8 cellular contexts compared by ENCODE assay signal in genomic region chr5:69492391-69493234, GRCh38.
DNase-seq lines count a peak whose midpoint lies in the region; ATAC-seq and FAIRE-seq lines count a peak whose summit lies in the region.

TSS of gene OCLN (plus strand) at chr5:69492790. CDS start at chr5:69504245, 11,455 bp downstream.

- H3K27ac ChIP-seq in BLaER1 (no peak within 1 kb of the TSS), layer of hippocampus (ENCODE audit: low read depth, low read length) (peak within 1 kb of the TSS; percentile 38)

- H3K4me3 Mint-ChIP-seq in central memory CD8-positive, alpha-beta T cell: peak within 1 kb of the TSS; percentile 58

- H3K9me3 Mint-ChIP-seq in central memory CD8-positive, alpha-beta T cell: no peaks in the 10 kb centered on the region

- peaks cover 19% of the 10 kb centered on the region for H3K4me1 ChIP-seq in BLaER1

- ATAC-seq in GM19043 (IDR thresholded peaks at IDR 0.05; ENCODE audit: low read depth, unreplicated experiment): peak; percentile 51
- peak; percentile 24 for ATAC-seq in central memory CD8-positive, alpha-beta T cell (replicated peaks; ENCODE audit: extremely low read depth, poor library complexity, severe bottlenecking)

- H3K36me3 ChIP-seq in BLaER1: no peaks in the 10 kb centered on the region

- H4K20me1 ChIP-seq in BLaER1: peaks cover 24% of the 10 kb centered on the region; the same call in 1 of the 2 replicates

- FAIRE-seq in HTR-8/SVneo (lab: Jason Lieb, UNC): no peak

- H3K4me3 ChIP-seq in BLaER1: peak within 1 kb of the TSS; percentile 69

- H3K36me3 Mint-ChIP-seq in central memory CD8-positive, alpha-beta T cell (ENCODE audit: insufficient read depth): peaks cover 2% of the 10 kb centered on the region

- H3K4me1 Mint-ChIP-seq in central memory CD8-positive, alpha-beta T cell: peaks cover 6% of the 10 kb centered on the region

- H3K4me2 ChIP-seq in BLaER1: peak within 1 kb of the TSS; percentile 98

- peak within 1 kb of the TSS; percentile 51 for H3K9ac ChIP-seq in BLaER1

- peaks cover 82% of the 10 kb centered on the region for H3K27me3 Mint-ChIP-seq in central memory CD8-positive, alpha-beta T cell

- no peaks in the 10 kb centered on the region for H3K9me3 ChIP-seq in BLaER1

- no peak within 1 kb of the TSS for H3K27ac Mint-ChIP-seq in central memory CD8-positive, alpha-beta T cell (ENCODE audit: low read depth)

- peaks cover 51% of the 10 kb centered on the region for H3K27me3 ChIP-seq in BLaER1
- H3K27me3 ChIP-seq in layer of hippocampus (ENCODE audit: control insufficient read depth, insufficient read depth, low read length): no peaks in the 10 kb centered on the region

- peak; percentile 80 for DNase-seq in HTR-8/SVneo (ENCODE audit: insufficient read length, low spot score)
- peak; percentile 60 for DNase-seq in RKO (ENCODE audit: low spot score)
- no peak for DNase-seq in central memory CD8-positive, alpha-beta T cell (ENCODE audit: low spot score in 2 of 2)
- peak; percentile 4 to 9 for DNase-seq in stimulated activated CD8-positive, alpha-beta memory T cell treated with anti-CD3 and anti-CD28 coated beads, Interleukin-2, amount 100 ng/mL, for 48 hours (ENCODE audit: low read depth in 2 of 2)
- no peak for DNase-seq in NCI-H446 treated with DMSO at 0.1 percent for 48 hours (lab: John Stamatoyannopoulos, UW)

Comparison
In these comparisons a context has a peak if more than half of its experiments do, and no peak if none do; other contexts are left out.
1. DNase-seq: peak in HTR-8/SVneo (single experiment), RKO (single experiment) and stimulated activated CD8-positive, alpha-beta memory T cell treated with anti-CD3 and anti-CD28 coated beads, Interleukin-2, amount 100 ng/mL, for 48 hours (2 of 2); none in central memory CD8-positive, alpha-beta T cell (0 of 2) and NCI-H446 treated with DMSO at 0.1 percent for 48 hours (single experiment).